19 cellular contexts compared by ENCODE assay signal in genomic region chr21:36767096-36767495, GRCh38.
A peak's percentile ranks its signal among the peaks of the same experiment; 100 is the strongest.
DNase-seq lines count a peak whose midpoint lies in the region; ATAC-seq and TF ChIP-seq lines count a peak whose summit lies in the region.
"Had no signal": no experiment of that assay in that cellular context is flagged by ENCODE, and none has a peak within 500 bp of the region (broad histone marks: within the 10 kb centered on the region; RNA-seq: fewer than 3 reads in every experiment).

No MANE protein-coding gene starts in this region.

- no peak for TF ChIP-seq CTCF in mucosa of descending colon (IDR thresholded peaks at IDR 0.05)

- peak overlapping the region; percentile 12 for H3K27ac ChIP-seq in substantia nigra (ENCODE audit: low read depth, low read length, poor library complexity, severe bottlenecking)
- H3K27ac ChIP-seq: GM23248 had no signal

- no peak overlapping the region for H3K4me3 ChIP-seq in mucosa of descending colon
- H3K4me3 ChIP-seq: GM23248 had no signal

- DNase-seq in ELF-1 (ENCODE audit: low read depth, low spot score) (peak; percentile 23), LoVo (ENCODE audit: low spot score) (peak; percentile 15), mucosa of descending colon (peak in 1 of 3 donors; percentile 50), substantia nigra (lab: John Stamatoyannopoulos, UW) (no peak), NCI-H2171 treated with DMSO at 0.1 percent for 48 hours (lab: John Stamatoyannopoulos, UW) (no peak), HT-29 (ENCODE audit: low spot score) (no peak), H4 (ENCODE audit: low spot score) (no peak)
- no peak for DNase-seq in stimulated activated CD4-positive, alpha-beta T cell treated with anti-CD3 and anti-CD28 coated beads, Interleukin-1b, Interleukin-23, amount 100 ng/mL, for 48 hours
- DNase-seq: ACHN; BE2C; C1 segment of cervical spinal cord; Caco-2; CD4-positive, CD25-positive, alpha-beta regulatory T cell; DMS53; DND-41; EL; GM23248; H9; KG1 had no signal

- peak; percentile 69 for ATAC-seq in mucosa of descending colon

- intact Hi-C loops in mucosa of descending colon (cut with DNase I, micrococcal nuclease) = no loop called here

- H3K4me1 ChIP-seq in mucosa of descending colon (ENCODE audit: low read depth) = peaks cover 15% of the 10 kb centered on the region
- H3K4me1 ChIP-seq: BE2C, Caco-2 had no signal

- H3K9me3 ChIP-seq in mucosa of descending colon = no peaks in the 10 kb centered on the region
- H3K9me3 ChIP-seq: BE2C, Caco-2 had no signal

- no peaks in the 10 kb centered on the region for H3K36me3 ChIP-seq in mucosa of descending colon (ENCODE audit: low read depth)
- H3K36me3 ChIP-seq: BE2C had no signal

Comparison
In these comparisons a context has a peak if more than half of its experiments do, and no peak if none do; other contexts are left out.
1. DNase-seq: peak in ELF-1 (single experiment) and LoVo (single experiment); none in substantia nigra (0 of 49), NCI-H2171 treated with DMSO at 0.1 percent for 48 hours (single experiment), HT-29 (single experiment), stimulated activated CD4-positive, alpha-beta T cell treated with anti-CD3 and anti-CD28 coated beads, Interleukin-1b, Interleukin-23, amount 100 ng/mL, for 48 hours (single experiment) and H4 (single experiment).